ENCODE assay signal across 17 cellular contexts in the genomic region with DNA sequence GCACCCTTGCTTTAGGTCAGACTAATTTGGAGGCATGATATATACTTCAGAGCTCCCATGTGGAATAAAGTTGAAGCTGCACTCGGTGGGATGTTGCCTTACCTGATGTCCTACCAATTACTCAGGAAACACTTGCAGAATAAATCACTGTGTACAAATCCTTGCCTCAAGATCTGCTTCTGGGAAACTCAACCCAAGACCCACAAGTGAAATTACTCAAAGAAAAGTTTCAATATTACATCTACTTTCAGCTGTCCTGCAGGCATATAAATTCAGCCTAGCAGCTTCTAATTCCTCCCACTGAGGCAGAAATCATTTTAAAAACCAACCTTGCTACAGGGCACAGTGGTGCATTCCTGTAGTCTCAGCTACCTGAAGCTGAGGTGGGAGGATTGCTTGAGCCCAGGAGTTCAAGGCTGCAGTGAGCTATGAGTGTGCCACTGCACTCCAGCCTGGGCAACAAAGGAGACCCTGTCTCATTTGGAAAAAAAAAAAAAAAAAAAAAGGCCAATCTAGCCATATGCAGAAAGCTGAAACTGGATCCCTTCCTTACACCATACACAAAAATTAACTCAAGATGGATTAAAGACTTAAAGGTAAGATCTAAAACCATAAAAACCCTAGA. TPM values are rescaled to one million over a fixed set of nuclear protein-coding genes. Genes with fewer than 3 reads are reported as not detected.
"Had no signal": no experiment of that assay in that cellular context is flagged by ENCODE, and none has a peak within 500 bp of the region (broad histone marks: within the 10 kb centered on the region; RNA-seq: fewer than 3 reads in every experiment).

No MANE protein-coding gene starts in this region.

- H3K4me1 ChIP-seq: esophagus squamous epithelium, upper lobe of left lung had no signal

- H3K27me3 ChIP-seq: esophagus squamous epithelium, upper lobe of left lung had no signal

- H3K4me3 ChIP-seq: esophagus squamous epithelium, upper lobe of left lung had no signal

- H3K9me3 ChIP-seq: esophagus squamous epithelium, upper lobe of left lung had no signal

- H3K36me3 Mint-ChIP-seq: activated naive CD4-positive, alpha-beta T cell treated with anti-CD3 and anti-CD28 coated beads, Interleukin-2, amount 10 ng/mL, durations not matched to agents 7 days and 5 days; immature natural killer cell; natural killer cell treated with Interleukin-12 subunit alpha and Interleukin-12 subunit beta and Interleukin-15 and Interleukin-18, amount 100 ng/mL, for 72 hours had no signal

- FAIRE-seq: colon had no signal

- ATAC-seq: activated T-helper 17 cell treated with anti-CD3 and anti-CD28 coated beads, Interleukin-2, amount 50 U/mL, for 72 hours; natural killer cell treated with Interleukin-12 subunit alpha and Interleukin-12 subunit beta and Interleukin-15 and Interleukin-18, amount 100 ng/mL, for 72 hours had no signal

- H3K36me3 ChIP-seq: esophagus squamous epithelium, upper lobe of left lung had no signal

- H3K27ac Mint-ChIP-seq: activated naive CD4-positive, alpha-beta T cell treated with anti-CD3 and anti-CD28 coated beads, Interleukin-2, amount 10 ng/mL, durations not matched to agents 7 days and 5 days; activated T-helper 17 cell treated with anti-CD3 and anti-CD28 coated beads, Interleukin-2, amount 50 U/mL, for 72 hours; immature natural killer cell; natural killer cell treated with Interleukin-12 subunit alpha and Interleukin-12 subunit beta and Interleukin-15 and Interleukin-18, amount 100 ng/mL, for 72 hours; stimulated activated naive CD8-positive, alpha-beta T cell treated with anti-CD3 and anti-CD28 coated beads, Interleukin-15, Interleukin-2, amounts not matched to agents 100 ng/mL and 50 ng/mL, for 24 hours had no signal

- H3K4me3 Mint-ChIP-seq: activated naive CD4-positive, alpha-beta T cell treated with anti-CD3 and anti-CD28 coated beads, Interleukin-2, amount 10 ng/mL, durations not matched to agents 7 days and 5 days; activated T-helper 17 cell treated with anti-CD3 and anti-CD28 coated beads, Interleukin-2, amount 50 U/mL, for 72 hours; immature natural killer cell; natural killer cell treated with Interleukin-12 subunit alpha and Interleukin-12 subunit beta and Interleukin-15 and Interleukin-18, amount 100 ng/mL, for 72 hours; stimulated activated naive CD8-positive, alpha-beta T cell treated with anti-CD3 and anti-CD28 coated beads, Interleukin-15, Interleukin-2, amounts not matched to agents 100 ng/mL and 50 ng/mL, for 24 hours had no signal

- H3K9me3 Mint-ChIP-seq: activated naive CD4-positive, alpha-beta T cell treated with anti-CD3 and anti-CD28 coated beads, Interleukin-2, amount 10 ng/mL, durations not matched to agents 7 days and 5 days; activated T-helper 17 cell treated with anti-CD3 and anti-CD28 coated beads, Interleukin-2, amount 50 U/mL, for 72 hours; natural killer cell treated with Interleukin-12 subunit alpha and Interleukin-12 subunit beta and Interleukin-15 and Interleukin-18, amount 100 ng/mL, for 72 hours; stimulated activated naive CD8-positive, alpha-beta T cell treated with anti-CD3 and anti-CD28 coated beads, Interleukin-15, Interleukin-2, amounts not matched to agents 100 ng/mL and 50 ng/mL, for 24 hours had no signal

- DNase-seq: activated CD4-positive, alpha-beta T cell treated with anti-CD3 and anti-CD28 coated beads, Interleukin-2, amount 50 U/mL, for 1 hour; activated naive CD4-positive, alpha-beta T cell treated with anti-CD3 and anti-CD28 coated beads, Interleukin-2, amount 10 ng/mL, durations not matched to agents 7 days and 5 days; activated T-cell treated with anti-CD3 and anti-CD28 coated beads for 4 hours; esophagus squamous epithelium; foreskin fibroblast; glutamatergic neuron; immature natural killer cell; mammary epithelial cell; occipital lobe; stimulated activated CD4-positive, alpha-beta T cell treated with anti-CD3 and anti-CD28 coated beads, Interleukin-4, amount 100 ng/mL, for 1 hour; stimulated activated CD8-positive, alpha-beta memory T cell treated with anti-CD3 and anti-CD28 coated beads, Interleukin-4, amount 100 ng/mL, for 48 hours; upper lobe of left lung had no signal

- H3K4me1 Mint-ChIP-seq: activated naive CD4-positive, alpha-beta T cell treated with anti-CD3 and anti-CD28 coated beads, Interleukin-2, amount 10 ng/mL, durations not matched to agents 7 days and 5 days; activated T-helper 17 cell treated with anti-CD3 and anti-CD28 coated beads, Interleukin-2, amount 50 U/mL, for 72 hours; immature natural killer cell had no signal

- H3K27ac ChIP-seq: esophagus squamous epithelium, upper lobe of left lung had no signal

RNA-seq across cellular contexts. Expression of gene DCDC2, which starts 20.7 kb away (rescaled TPM):
- total RNA-seq: natural killer cell treated with Interleukin-12 subunit alpha and Interleukin-12 subunit beta and Interleukin-15 and Interleukin-18, amount 100 ng/mL, for 72 hours; pulmonary artery endothelial cell had no signal
- polyA plus RNA-seq: immature natural killer cell had no signal
